1 cellular context compared by ENCODE assay signal in the genomic region with DNA sequence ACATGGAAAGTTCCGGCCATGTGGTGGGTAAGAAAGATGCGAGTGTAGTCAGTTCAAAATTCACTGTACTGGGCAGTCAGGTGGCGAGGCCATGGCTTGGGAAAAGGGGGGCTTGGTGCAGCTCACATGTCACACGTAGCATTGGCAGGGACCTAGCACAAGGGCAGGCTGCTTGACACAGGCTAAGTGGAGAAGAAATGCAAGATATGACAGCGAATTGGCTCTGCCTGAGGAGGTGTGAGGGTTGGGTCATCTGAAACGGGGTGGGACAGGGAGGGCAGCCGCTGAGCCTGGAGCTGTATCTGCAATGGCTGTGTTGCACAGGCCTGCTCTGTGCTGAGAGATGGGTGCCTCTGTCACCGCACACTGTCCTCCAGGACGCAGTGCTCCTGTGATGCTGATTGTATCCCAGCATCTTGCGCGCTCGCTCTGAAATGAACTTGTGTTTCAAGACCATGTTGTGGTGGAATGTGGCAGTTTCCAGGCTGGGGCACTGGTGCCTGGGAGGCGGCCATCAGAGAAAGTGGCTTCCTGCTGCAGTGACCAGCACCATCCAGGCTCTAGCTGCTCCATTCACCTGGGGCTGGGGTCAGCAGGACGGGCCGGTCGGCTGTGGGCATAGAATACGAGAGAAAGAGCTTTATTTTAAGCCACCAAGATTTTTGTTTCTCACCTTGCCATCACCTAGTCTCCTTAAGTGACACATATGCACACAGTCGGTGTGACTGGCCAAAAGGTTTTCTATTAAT.
TF ChIP-seq lines count a peak whose summit lies in the region.

No MANE protein-coding gene starts in this region.

TF ChIP-seq in HepG2, 621 proteins besides CTCF, POLR2A, EP300 and RAD21 (continued from another document):
- TF ChIP-seq, protein P1, sequence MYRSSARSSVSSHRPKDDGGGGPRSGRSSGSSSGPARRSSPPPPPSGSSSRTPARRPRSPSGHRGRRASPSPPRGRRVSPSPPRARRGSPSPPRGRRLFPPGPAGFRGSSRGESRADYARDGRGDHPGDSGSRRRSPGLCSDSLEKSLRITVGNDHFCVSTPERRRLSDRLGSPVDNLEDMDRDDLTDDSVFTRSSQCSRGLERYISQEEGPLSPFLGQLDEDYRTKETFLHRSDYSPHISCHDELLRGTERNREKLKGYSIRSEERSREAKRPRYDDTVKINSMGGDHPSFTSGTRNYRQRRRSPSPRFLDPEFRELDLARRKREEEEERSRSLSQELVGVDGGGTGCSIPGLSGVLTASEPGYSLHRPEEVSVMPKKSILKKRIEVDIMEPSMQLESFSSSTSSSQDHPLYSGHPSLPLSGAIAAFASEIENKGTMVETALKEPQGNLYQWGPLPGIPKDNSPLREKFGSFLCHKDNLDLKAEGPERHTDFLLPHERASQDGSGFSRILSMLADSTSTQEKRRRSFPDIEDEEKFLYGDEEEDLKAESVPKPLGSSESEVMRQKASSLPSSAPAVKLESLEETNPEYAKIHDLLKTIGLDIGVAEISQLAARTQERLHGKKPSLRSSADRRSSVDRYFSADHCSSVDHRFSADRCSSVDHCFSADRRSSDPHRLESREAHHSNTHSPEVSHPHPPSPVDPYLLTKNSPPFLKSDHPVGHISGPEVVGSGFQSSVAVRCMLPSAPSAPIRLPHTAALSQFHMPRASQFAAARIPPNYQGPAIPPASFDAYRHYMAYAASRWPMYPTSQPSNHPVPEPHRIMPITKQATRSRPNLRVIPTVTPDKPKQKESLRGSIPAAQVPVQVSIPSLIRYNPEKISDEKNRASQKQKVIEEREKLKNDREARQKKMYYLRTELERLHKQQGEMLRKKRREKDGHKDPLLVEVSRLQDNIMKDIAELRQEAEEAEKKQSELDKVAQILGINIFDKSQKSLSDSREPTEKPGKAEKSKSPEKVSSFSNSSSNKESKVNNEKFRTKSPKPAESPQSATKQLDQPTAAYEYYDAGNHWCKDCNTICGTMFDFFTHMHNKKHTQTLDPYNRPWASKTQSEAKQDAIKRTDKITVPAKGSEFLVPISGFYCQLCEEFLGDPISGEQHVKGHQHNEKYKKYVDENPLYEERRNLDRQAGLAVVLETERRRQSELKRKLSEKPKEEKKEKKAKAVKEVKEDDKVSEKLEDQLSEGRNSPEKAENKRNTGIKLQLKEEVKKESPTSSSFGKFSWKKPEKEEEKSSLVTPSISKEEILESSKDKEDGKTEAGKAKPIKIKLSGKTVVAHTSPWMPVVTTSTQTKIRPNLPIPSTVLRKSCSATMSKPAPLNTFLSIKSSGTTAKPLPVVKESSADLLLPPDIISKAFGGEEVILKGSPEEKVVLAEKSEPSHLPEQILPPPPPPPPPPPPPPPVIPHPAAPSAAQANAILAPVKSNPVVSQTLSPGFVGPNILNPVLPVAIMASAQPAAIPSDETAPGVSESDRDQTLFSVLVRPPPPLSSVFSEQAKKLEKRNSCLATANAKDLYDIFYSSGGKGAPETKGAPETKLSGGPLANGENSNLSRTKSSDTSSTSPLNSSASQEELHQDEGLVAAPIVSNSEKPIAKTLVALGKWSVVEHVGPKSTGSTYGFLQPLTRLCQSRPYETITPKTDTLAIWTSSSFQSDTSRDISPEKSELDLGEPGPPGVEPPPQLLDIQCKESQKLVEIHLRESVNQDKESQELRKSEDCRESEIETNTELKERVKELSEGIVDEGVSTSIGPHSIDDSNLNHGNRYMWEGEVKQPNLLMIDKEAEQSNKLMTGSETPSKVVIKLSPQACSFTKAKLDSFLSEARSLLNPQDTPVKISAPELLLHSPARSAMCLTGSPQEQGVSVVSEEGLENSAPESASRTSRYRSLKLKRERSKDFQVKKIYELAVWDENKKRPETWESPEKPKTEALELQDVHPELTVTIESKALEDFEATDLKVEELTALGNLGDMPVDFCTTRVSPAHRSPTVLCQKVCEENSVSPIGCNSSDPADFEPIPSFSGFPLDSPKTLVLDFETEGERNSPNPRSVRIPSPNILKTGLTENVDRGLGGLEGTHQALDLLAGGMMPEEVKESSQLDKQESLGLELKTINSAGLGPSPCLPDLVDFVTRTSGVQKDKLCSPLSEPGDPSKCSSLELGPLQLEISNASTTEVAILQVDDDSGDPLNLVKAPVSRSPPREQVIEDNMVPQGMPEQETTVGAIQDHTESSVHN (CRISPR knock-in tag; IDR thresholded peaks at IDR 0.05): no peak
- TF ChIP-seq EEA1 (CRISPR knock-in tag; IDR thresholded peaks at IDR 0.05; ENCODE audit: borderline replicate concordance): no peak
- TF ChIP-seq ZNF614 (CRISPR knock-in tag; IDR thresholded peaks at IDR 0.05; ENCODE audit: borderline replicate concordance): no peak
- TF ChIP-seq, protein P2, sequence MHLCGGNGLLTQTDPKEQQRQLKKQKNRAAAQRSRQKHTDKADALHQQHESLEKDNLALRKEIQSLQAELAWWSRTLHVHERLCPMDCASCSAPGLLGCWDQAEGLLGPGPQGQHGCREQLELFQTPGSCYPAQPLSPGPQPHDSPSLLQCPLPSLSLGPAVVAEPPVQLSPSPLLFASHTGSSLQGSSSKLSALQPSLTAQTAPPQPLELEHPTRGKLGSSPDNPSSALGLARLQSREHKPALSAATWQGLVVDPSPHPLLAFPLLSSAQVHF (CRISPR knock-in tag; IDR thresholded peaks at IDR 0.05): no peak
- TF ChIP-seq HES4 (CRISPR knock-in tag; IDR thresholded peaks at IDR 0.05; ENCODE audit: borderline replicate concordance): no peak
- TF ChIP-seq HDAC6 (IDR thresholded peaks at IDR 0.05; ENCODE audit: low read depth, low read length): no peak
- TF ChIP-seq ZFP36L1 (CRISPR knock-in tag; IDR thresholded peaks at IDR 0.05): no peak
- no peak for TF ChIP-seq HIVEP1 (CRISPR knock-in tag; IDR thresholded peaks at IDR 0.05)
